8 cellular contexts compared by ENCODE assay signal in the genomic region with DNA sequence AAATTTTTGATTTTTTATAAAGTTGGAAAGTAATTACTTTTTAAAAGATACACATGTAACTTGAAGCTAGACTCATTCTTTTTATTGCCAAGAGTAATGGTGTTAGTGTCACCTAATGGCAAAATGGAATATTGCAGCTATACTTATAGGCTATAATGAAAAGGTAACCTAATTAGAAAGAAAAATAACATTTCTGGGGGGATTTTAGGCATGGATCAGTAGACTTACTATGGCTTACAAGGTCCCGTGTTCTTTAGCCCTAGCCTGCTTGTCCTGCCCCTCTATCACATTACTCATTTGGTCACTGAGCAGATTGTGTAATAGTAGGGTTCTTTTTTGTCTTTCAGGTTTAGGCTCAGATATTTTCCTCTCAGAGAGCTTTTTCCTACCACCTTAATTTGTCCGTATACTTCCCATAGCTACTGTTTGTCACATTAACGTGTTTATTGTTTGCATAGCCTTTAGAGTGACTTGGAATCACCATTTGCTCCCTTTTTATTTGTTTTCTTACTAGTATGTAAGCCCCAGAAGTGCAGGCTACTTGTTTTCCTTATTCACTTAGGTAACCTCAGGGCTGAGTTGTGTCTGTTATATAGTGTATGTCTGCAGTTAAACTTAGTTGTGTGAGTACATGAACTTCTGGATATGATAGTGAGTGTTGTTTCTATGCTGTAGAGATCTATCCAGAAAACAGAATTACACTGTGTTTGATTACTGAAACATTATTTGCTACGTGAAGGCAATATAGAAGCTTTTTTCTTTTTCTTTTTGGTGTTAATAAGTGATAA. TPM values are rescaled to one million over a fixed set of nuclear protein-coding genes. Genes with fewer than 3 reads are reported as not detected.
DNase-seq lines count a peak whose midpoint lies in the region; ATAC-seq and TF ChIP-seq lines count a peak whose summit lies in the region.

No MANE protein-coding gene starts in this region.

- H2AK5ac ChIP-seq in IMR-90 (ENCODE audit: low read depth, low read length): no peak overlapping the region

- no peak overlapping the region for H3K18ac ChIP-seq in IMR-90 (ENCODE audit: low read depth, low read length)

- H3K14ac ChIP-seq in IMR-90 (replicated peaks; ENCODE audit: low read depth, low read length): no peak overlapping the region

- H3K23ac ChIP-seq in IMR-90 (ENCODE audit: low read depth, low read length): no peak overlapping the region

- intact Hi-C loops in IMR-90 (cut with micrococcal nuclease): loop anchor here (5.0 to 10.0 kb wide), 5 partner anchors 121 to 1473 kb away; no protein-coding TSS in a partner anchor

- no TSS peak for BruUV-seq in IMR-90 (replicated peaks; lab: Mats Ljungman, UMichigan)

- 0 out of 2 replicates have a peak overlapping the region, but pooled peaks have one; percentile 17 for H3K4me2 ChIP-seq in IMR-90 (ENCODE audit: low read depth, low read length)
- H3K4me2 ChIP-seq in parathyroid adenoma (ENCODE audit: low read length): no peak overlapping the region

- H3K4me1 ChIP-seq in IMR-90 (ENCODE audit: control insufficient read depth, insufficient read depth, low read length): no peaks in the 10 kb centered on the region
- no peaks in the 10 kb centered on the region for H3K4me1 ChIP-seq in parathyroid adenoma

- H3K27me3 ChIP-seq in AG04450 (ENCODE audit: control insufficient read depth, insufficient read depth, low read length) (no peaks in the 10 kb centered on the region), IMR-90 (ENCODE audit: control insufficient read depth, insufficient read depth, low read length) (no peaks in the 10 kb centered on the region), parathyroid adenoma (ENCODE audit: control insufficient read depth, insufficient read depth, low read length) (no peaks in the 10 kb centered on the region)

- H3K9ac ChIP-seq in IMR-90 (ENCODE audit: low read depth, low read length): no peak overlapping the region
- H3K9ac ChIP-seq in SK-N-MC (ENCODE audit: insufficient read length): no peak overlapping the region
- no peak overlapping the region for H3K9ac ChIP-seq in parathyroid adenoma

- TF ChIP-seq POLR2A in IMR-90 (IDR thresholded peaks at IDR 0.05; ENCODE audit: low read depth, low read length): no peak

- no peaks in the 10 kb centered on the region for H3K79me1 ChIP-seq in IMR-90 (ENCODE audit: low read depth in 1 of 2, low read length in 2 of 2)

- no peak overlapping the region for H2AFZ ChIP-seq in IMR-90 (replicated peaks; ENCODE audit: low read length, poor library complexity)
- H2AFZ ChIP-seq in parathyroid adenoma: no peak overlapping the region

- DNase-seq in AG04450 (ENCODE audit: low read depth, low spot score) (no peak), GM12865 (ENCODE audit: low read depth) (peak; percentile 61), IMR-90 (peak; percentile 54), SK-N-MC (ENCODE audit: low read depth, low spot score) (peak; percentile 39), fibroblast of pulmonary artery (ENCODE audit: low read depth) (peak; percentile 62)

- no peaks in the 10 kb centered on the region for H3K9me1 ChIP-seq in IMR-90 (ENCODE audit: insufficient read depth, low read length)

- in situ Hi-C loops in IMR-90 (cut with MboI; ENCODE audit: low sequenced_read_pairs): loop anchor here (25.0 kb wide), 1 partner anchor 1456 kb away; no protein-coding TSS in a partner anchor

- H3K9me3 ChIP-seq in AG04450 (ENCODE audit: control insufficient read depth, insufficient read depth, low read length) (peaks cover 4% of the 10 kb centered on the region; the same call in 1 of the 2 replicates), IMR-90 (ENCODE audit: control insufficient read depth, insufficient read depth, low read length) (no peaks in the 10 kb centered on the region), SK-N-MC (ENCODE audit: low read depth, low read length) (no peaks in the 10 kb centered on the region), parathyroid adenoma (ENCODE audit: control insufficient read depth, low read length) (no peaks in the 10 kb centered on the region)

- H2BK15ac ChIP-seq in IMR-90 (ENCODE audit: low read depth, low read length): no peak overlapping the region

- H3K79me2 ChIP-seq in parathyroid adenoma: no peaks in the 10 kb centered on the region

- no CpG with 5 or more reads among the region's 4 CpGs for WGBS in IMR-90 (ENCODE audit: extremely low coverage in 2 of 2, insufficient read length in 1 of 2), 2 experiments

- POLR2A ChIA-PET in AG04450 (lab: Yijun Ruan, JAX): interaction anchor here (0.9 kb wide), 1 partner anchor 350 kb away, joined by 4 read pairs; the partner anchor contains the start of genes GAS5 and ZBTB37
- POLR2A ChIA-PET in IMR-90 (lab: Charles Lee; ENCODE audit: unreplicated experiment): interaction anchor here (0.5 to 1.0 kb wide), 2 partner anchors 196 to 367 kb away, joined by 3 to 5 read pairs; no protein-coding TSS in a partner anchor

- H4K20me1 ChIP-seq in IMR-90 (ENCODE audit: insufficient read depth, low read length): no peaks in the 10 kb centered on the region

- no peak overlapping the region for H4K8ac ChIP-seq in IMR-90 (ENCODE audit: low read depth in 2 of 2, low read length in 2 of 2)

- no peak overlapping the region for H2AK9ac ChIP-seq in IMR-90 (replicated peaks; ENCODE audit: low read depth, low read length, poor library complexity)

- CTCF ChIA-PET in AG04450 (lab: Charles Lee): interaction anchor here (0.6 to 2.3 kb wide), 27 partner anchors 11 to 1475 kb away, joined by 3 to 20 read pairs (median 4); partner anchors contain the start of gene RABGAP1L
- CTCF ChIA-PET in IMR-90 (lab: Yijun Ruan, JAX): interaction anchor here (0.5 to 1.4 kb wide), 7 partner anchors 9 to 291 kb away, joined by 3 to 5 read pairs (median 3); no protein-coding TSS in a partner anchor

- no peak overlapping the region for H4K5ac ChIP-seq in IMR-90 (ENCODE audit: low read depth, low read length)

- H3K27ac ChIP-seq in AG04450 (ENCODE audit: low read depth, low read length) (no peak overlapping the region), IMR-90 (ENCODE audit: insufficient read depth, low read length) (no peak overlapping the region), SK-N-MC (no peak overlapping the region), parathyroid adenoma (no peak overlapping the region)

- no peak overlapping the region for H2BK5ac ChIP-seq in IMR-90 (ENCODE audit: low read depth, low read length, poor library complexity, severe bottlenecking)

- TF ChIP-seq CTCF in AG04450 (IDR thresholded peaks at IDR 0.05; ENCODE audit: low read depth, low read length): peak; percentile 72
- TF ChIP-seq CTCF in GM12865 (IDR thresholded peaks at IDR 0.05; ENCODE audit: insufficient read depth, low read depth, low read length, missing control alignments): peak; percentile 64
- peak; percentile 77 for TF ChIP-seq CTCF in IMR-90 (conservative IDR thresholded peaks at IDR 0.05; ENCODE audit: low read depth, low read length)
- TF ChIP-seq CTCF in fibroblast of pulmonary artery (IDR thresholded peaks at IDR 0.05; ENCODE audit: low read length, missing control alignments): peak; percentile 72
- peak; percentile 62 for TF ChIP-seq CTCF in parathyroid adenoma (IDR thresholded peaks at IDR 0.05)

- ATAC-seq in IMR-90 (ENCODE audit: low read depth) (peak; percentile 85), HG02852 (IDR thresholded peaks at IDR 0.05; ENCODE audit: unreplicated experiment) (no peak), GM19023 (IDR thresholded peaks at IDR 0.05; ENCODE audit: unreplicated experiment) (no peak)

- no peak overlapping the region for H3K56ac ChIP-seq in IMR-90 (ENCODE audit: extremely low read depth, insufficient read depth, low read length)

- no peak overlapping the region for H2BK120ac ChIP-seq in IMR-90 (ENCODE audit: low read depth, low read length)

- no peak overlapping the region for H3K4ac ChIP-seq in IMR-90 (ENCODE audit: low read depth, low read length)

- peak; percentile 84 for TF ChIP-seq RAD21 in IMR-90 (IDR thresholded peaks at IDR 0.05; ENCODE audit: low read length)

- no peak overlapping the region for H4K91ac ChIP-seq in IMR-90 (ENCODE audit: insufficient read depth, low read depth, low read length)

- H3K36me3 ChIP-seq in IMR-90 (ENCODE audit: control insufficient read depth, insufficient read depth, low read length): no peaks in the 10 kb centered on the region
- H3K36me3 ChIP-seq in SK-N-MC (ENCODE audit: insufficient read depth, low read length): peaks cover 7% of the 10 kb centered on the region
- no peaks in the 10 kb centered on the region for H3K36me3 ChIP-seq in parathyroid adenoma (ENCODE audit: control insufficient read depth, insufficient read depth, low read length)

- dilution Hi-C loops in IMR-90 (cut with HindIII; ENCODE audit: low sequenced_read_pairs, unreplicated experiment): no loop called here

- no peak overlapping the region for H2BK20ac ChIP-seq in IMR-90 (ENCODE audit: low read depth, low read length)

- H3K4me3 ChIP-seq in AG04450 (ENCODE audit: low read depth, low read length) (no peak overlapping the region), GM12865 (ENCODE audit: low read depth, low read length) (no peak overlapping the region), IMR-90 (ENCODE audit: insufficient read depth, low read depth, low read length) (no peak overlapping the region), SK-N-MC (no peak overlapping the region), fibroblast of pulmonary artery (replicated peaks; ENCODE audit: low read depth, low read length) (no peak overlapping the region), parathyroid adenoma (ENCODE audit: low read depth, low read length) (no peak overlapping the region)

TF ChIP-seq in IMR-90, 13 proteins besides CTCF, POLR2A, EP300 and RAD21:
- TF ChIP-seq CEBPB (IDR thresholded peaks at IDR 0.05; ENCODE audit: low read depth, low read length) (peak; percentile 79), RCOR1 (IDR thresholded peaks at IDR 0.05; ENCODE audit: insufficient replicate concordance, low read length) (no peak), SMC3 (IDR thresholded peaks at IDR 0.05; ENCODE audit: low read depth, low read length) (peak; percentile 59; the same call in 1 of the 2 replicates)

RNA-seq across cellular contexts. Expression of gene RABGAP1L, which starts 58.7 kb away (rescaled TPM):
- polyA plus RNA-seq in AG04450 (2011; rRNA removed) (16.3 and 21.2 TPM in 2 replicates), IMR-90 (2012; rRNA removed) (7.9 and 9.1 TPM in 2 replicates)
- polyA minus RNA-seq in AG04450 (2011; rRNA and poly(A)+ RNA removed): 47.4 and 55.1 TPM in 2 replicates
- 26.7 and 35.0 TPM in 2 replicates for total RNA-seq in IMR-90 (2012; rRNA removed)
- polyA plus RNA-seq in IMR-90 (2012; cell fraction: cytosol; rRNA removed): 1.9 and 2.9 TPM in 2 replicates
- 1.1 and 7.6 TPM in 2 replicates for polyA plus RNA-seq in IMR-90 (2012; cell fraction: nucleus; rRNA removed; ENCODE audit: low replicate concordance)
